In genomic region chr16:12119037-12119436, GRCh38 we compare ENCODE assay signal across 18 cellular contexts.
DNase-seq lines count a peak whose midpoint lies in the region; ATAC-seq, FAIRE-seq and TF ChIP-seq lines count a peak whose summit lies in the region.
"Had no signal": no experiment of that assay in that cellular context is flagged by ENCODE, and none has a peak within 500 bp of the region (broad histone marks: within the 10 kb centered on the region; RNA-seq: fewer than 3 reads in every experiment).

No MANE protein-coding gene starts in this region.

- no peak overlapping the region for H3K27ac ChIP-seq in H9 (ENCODE audit: insufficient read length, low read depth, low read length)
- peak overlapping the region; percentile 49 for H3K27ac ChIP-seq in keratinocyte (ENCODE audit: control insufficient read depth, insufficient read depth, low read length)
- H3K27ac ChIP-seq in spleen: peak overlapping the region in 1 of 8 donors; percentile 39
- H3K27ac ChIP-seq: Peyer's patch had no signal

- no peaks in the 10 kb centered on the region for H3K27me3 ChIP-seq in H9 (ENCODE audit: insufficient read depth, low read length)
- H3K27me3 ChIP-seq in keratinocyte (ENCODE audit: control insufficient read depth, extremely low read depth, insufficient read depth, low read length): no peaks in the 10 kb centered on the region
- no peaks in the 10 kb centered on the region for H3K27me3 ChIP-seq in spleen (replicated peaks in 1 of 7)
- H3K27me3 ChIP-seq: Peyer's patch had no signal

- no peak overlapping the region for H3K23ac ChIP-seq in H9 (ENCODE audit: insufficient read length, low read depth, low read length)

- no peak overlapping the region for H3T11ph ChIP-seq in H9 (ENCODE audit: low read length)

- WGBS in H9 (ENCODE audit: extremely low coverage, insufficient read length, low lambda C conversion rate): no CpG with 5 or more reads among the region's 7 CpGs
- 95% methylated on average over 7 of the region's 7 CpGs for WGBS in spleen, 5 donors

- no peak for DNase-seq in H9
- DNase-seq in WTC11 (ENCODE audit: low spot score): no peak
- DNase-seq in keratinocyte (ENCODE audit: low read depth, low spot score): no peak
- DNase-seq in spleen: peak; percentile 1
- no peak for DNase-seq in hypothalamus (lab: John Stamatoyannopoulos, UW)
- no peak for DNase-seq in activated CD4-positive, alpha-beta T cell treated with anti-CD3 and anti-CD28 coated beads, Interleukin-2, amount 10 ng/mL, durations not matched to agents 24 days and 14 days
- no peak for DNase-seq in medulla oblongata (ENCODE audit: extremely low spot score)
- DNase-seq: AML-193; CD4-positive, alpha-beta T cell; Kasumi-1; NCI-H1417; NCI-H1930; NCI-H2171; NCI-H446 treated with DMSO at 0.1 percent for 48 hours; NCI-H748 treated with DMSO at 0.1 percent for 48 hours; Peyer's patch; SIG-M5 had no signal

- TF ChIP-seq CTCF in H9 (conservative IDR thresholded peaks at IDR 0.05) (no peak), WTC11 (IDR thresholded peaks at IDR 0.05) (no peak), keratinocyte (optimal IDR thresholded peaks at IDR 0.05 in 1 of 3, IDR thresholded peaks at IDR 0.05 in 1 of 3, conservative IDR thresholded peaks at IDR 0.05 in 1 of 3; ENCODE audit: extremely low read depth in 1 of 3, insufficient read depth in 2 of 3, low read length in 3 of 3) (no peak), spleen (IDR thresholded peaks at IDR 0.05 in 8 of 11, conservative IDR thresholded peaks at IDR 0.05 in 3 of 11) (no peak)

- H3K4me3 ChIP-seq in keratinocyte (ENCODE audit: control insufficient read depth in 2 of 3, extremely low read depth in 1 of 3, insufficient read depth in 2 of 3, low read depth in 1 of 3, low read length in 3 of 3) (no peak overlapping the region), spleen (no peak overlapping the region)
- H3K4me3 ChIP-seq: Peyer's patch had no signal

- intact Hi-C loops in spleen (cut with DNase I; ENCODE audit: low total_unique reads): no loop called here
- intact Hi-C loops in activated CD4-positive, alpha-beta T cell treated with anti-CD3 and anti-CD28 coated beads, Interleukin-2, amount 10 ng/mL, durations not matched to agents 24 days and 14 days (cut with micrococcal nuclease): no loop called here

- no peak overlapping the region for H2BK12ac ChIP-seq in H9 (ENCODE audit: insufficient read length, low read depth, low read length)

- H3K79me2 ChIP-seq in H9 (ENCODE audit: insufficient read depth, low read length): no peaks in the 10 kb centered on the region
- peaks cover 9% of the 10 kb centered on the region for H3K79me2 ChIP-seq in keratinocyte (ENCODE audit: control insufficient read depth, insufficient read depth, low read length)

- H3K18ac ChIP-seq in H9 (ENCODE audit: insufficient read length, low read depth, low read length): no peak overlapping the region

- H3K9ac ChIP-seq in H9 (ENCODE audit: extremely low read depth, insufficient read length, low read length) (no peak overlapping the region), keratinocyte (ENCODE audit: control insufficient read depth, extremely low read depth, insufficient read depth, low read length) (no peak overlapping the region)

- H3K9me3 ChIP-seq in H9 (ENCODE audit: control insufficient read depth, low read depth, low read length) (no peaks in the 10 kb centered on the region), keratinocyte (ENCODE audit: control insufficient read depth, low read depth, low read length) (no peaks in the 10 kb centered on the region), spleen (no peaks in the 10 kb centered on the region)
- H3K9me3 ChIP-seq: Peyer's patch had no signal

- H3K4me1 Mint-ChIP-seq in H9 (peaks cover 7 to 13% of the 10 kb centered on the region in 2 experiments), WTC11 (no peaks in the 10 kb centered on the region)
- no peaks in the 10 kb centered on the region for H3K4me1 Mint-ChIP-seq in activated CD4-positive, alpha-beta T cell treated with anti-CD3 and anti-CD28 coated beads, Interleukin-2, amount 10 ng/mL, durations not matched to agents 24 days and 14 days

- no peak overlapping the region for H4K91ac ChIP-seq in H9 (ENCODE audit: insufficient read length, low read depth, low read length)

- H3K23me2 ChIP-seq in H9 (ENCODE audit: insufficient read length, low read depth, low read length, poor library complexity, severe bottlenecking): no peaks in the 10 kb centered on the region

- H2BK120ac ChIP-seq in H9 (ENCODE audit: low read depth, low read length, poor library complexity, severe bottlenecking): no peak overlapping the region

- no peaks in the 10 kb centered on the region for H3K79me1 ChIP-seq in H9 (ENCODE audit: insufficient read depth, low read depth, low read length, poor library complexity, severe bottlenecking)

- no peaks in the 10 kb centered on the region for H3K27me3 Mint-ChIP-seq in H9 (ENCODE audit: low read depth)
- H3K27me3 Mint-ChIP-seq in WTC11 (ENCODE audit: low read depth): no peaks in the 10 kb centered on the region
- no peaks in the 10 kb centered on the region for H3K27me3 Mint-ChIP-seq in activated CD4-positive, alpha-beta T cell treated with anti-CD3 and anti-CD28 coated beads, Interleukin-2, amount 10 ng/mL, durations not matched to agents 24 days and 14 days
- H3K27me3 Mint-ChIP-seq: CD4-positive, alpha-beta T cell had no signal

- POLR2A ChIA-PET in WTC11 (lab: Charles Lee): no interaction called here

- no peak overlapping the region for H4K5ac ChIP-seq in H9 (ENCODE audit: insufficient read length, low read depth, low read length)

- H3K36me3 Mint-ChIP-seq in H9 (ENCODE audit: insufficient read depth in 1 of 3, low read depth in 3 of 3) (no peaks in the 10 kb centered on the region), WTC11 (no peaks in the 10 kb centered on the region)
- H3K36me3 Mint-ChIP-seq in activated CD4-positive, alpha-beta T cell treated with anti-CD3 and anti-CD28 coated beads, Interleukin-2, amount 10 ng/mL, durations not matched to agents 24 days and 14 days (ENCODE audit: low read depth): no peaks in the 10 kb centered on the region

- H3K14ac ChIP-seq in H9 (ENCODE audit: insufficient read depth, low read length): no peak overlapping the region

- H3K27ac Mint-ChIP-seq in H9: peak overlapping the region in 2 of 3 experiments; percentile 42 to 56; a peak in 2 of 7 replicates
- H3K27ac Mint-ChIP-seq in WTC11: peak overlapping the region; percentile 45
- no peak overlapping the region for H3K27ac Mint-ChIP-seq in activated CD4-positive, alpha-beta T cell treated with anti-CD3 and anti-CD28 coated beads, Interleukin-2, amount 10 ng/mL, durations not matched to agents 24 days and 14 days
- H3K27ac Mint-ChIP-seq: CD4-positive, alpha-beta T cell had no signal

- H3K36me3 ChIP-seq in keratinocyte (ENCODE audit: control insufficient read depth in 2 of 2, extremely low read depth in 1 of 2, insufficient read depth in 2 of 2, low read length in 2 of 2): peaks cover 0 to 2% of the 10 kb centered on the region in 2 experiments
- peaks cover 0 to 21% (median 0%) of the 10 kb centered on the region in 6 donors for H3K36me3 ChIP-seq in spleen
- H3K36me3 ChIP-seq: Peyer's patch had no signal

- H3K9me3 Mint-ChIP-seq in H9 (no peaks in the 10 kb centered on the region; a peak in 1 of 5 replicates), WTC11 (no peaks in the 10 kb centered on the region)
- H3K9me3 Mint-ChIP-seq in activated CD4-positive, alpha-beta T cell treated with anti-CD3 and anti-CD28 coated beads, Interleukin-2, amount 10 ng/mL, durations not matched to agents 24 days and 14 days: no peaks in the 10 kb centered on the region
- H3K9me3 Mint-ChIP-seq: CD4-positive, alpha-beta T cell had no signal

- H4K8ac ChIP-seq in H9 (replicated peaks; ENCODE audit: insufficient read length, low read depth, low read length): no peak overlapping the region

- H3K4me1 ChIP-seq in H9 (ENCODE audit: insufficient read depth, low read length) (no peaks in the 10 kb centered on the region), keratinocyte (ENCODE audit: control insufficient read depth, extremely low read depth, insufficient read depth, low read length) (peaks cover 16% of the 10 kb centered on the region), spleen (peaks cover 0 to 35% (median 0%) of the 10 kb centered on the region in 6 donors)
- H3K4me1 ChIP-seq: Peyer's patch had no signal

- H2BK15ac ChIP-seq in H9 (ENCODE audit: low read depth, low read length): no peak overlapping the region

- no peak overlapping the region for H2AFZ ChIP-seq in H9 (ENCODE audit: low read length)
- H2AFZ ChIP-seq in keratinocyte (ENCODE audit: control insufficient read depth, low read length): no peak overlapping the region

- no peak overlapping the region for H3K4ac ChIP-seq in H9 (ENCODE audit: low read depth, low read length)

- FAIRE-seq in keratinocyte (lab: Jason Lieb, UNC): no peak
- FAIRE-seq: D721Med had no signal

- H4K20me1 ChIP-seq in H9 (ENCODE audit: control insufficient read depth, insufficient read depth, insufficient read length): no peaks in the 10 kb centered on the region
- peaks cover 2% of the 10 kb centered on the region for H4K20me1 ChIP-seq in keratinocyte (ENCODE audit: control insufficient read depth, extremely low read depth, insufficient read depth, low read length)

- CTCF ChIA-PET in WTC11 (lab: Charles Lee): no interaction called here

- no peak overlapping the region for H2AK5ac ChIP-seq in H9 (ENCODE audit: insufficient read length, low read length)

- H2BK20ac ChIP-seq in H9 (ENCODE audit: low read depth, low read length, poor library complexity, severe bottlenecking): no peak overlapping the region

- no peak for ATAC-seq in WTC11

- dilution Hi-C loops in keratinocyte (cut with MboI; ENCODE audit: extremely low pct_ligation_motif_present, low sequenced_read_pairs): no loop called here

- H3K4me2 ChIP-seq in H9 (ENCODE audit: insufficient read depth, insufficient read length, low read length) (no peak overlapping the region), keratinocyte (ENCODE audit: control insufficient read depth, extremely low read depth, insufficient read depth, low read depth, low read length) (no peak overlapping the region)

- H3K4me3 Mint-ChIP-seq in H9 (no peak overlapping the region), WTC11 (no peak overlapping the region)
- H3K4me3 Mint-ChIP-seq in activated CD4-positive, alpha-beta T cell treated with anti-CD3 and anti-CD28 coated beads, Interleukin-2, amount 10 ng/mL, durations not matched to agents 24 days and 14 days: no peak overlapping the region
- H3K4me3 Mint-ChIP-seq: CD4-positive, alpha-beta T cell had no signal

- H3K56ac ChIP-seq in H9 (ENCODE audit: insufficient read length, low read depth, low read length): no peak overlapping the region

- no peak overlapping the region for H2BK5ac ChIP-seq in H9 (ENCODE audit: insufficient read length, low read length)

- H3K9me1 ChIP-seq in keratinocyte (ENCODE audit: control insufficient read depth, extremely low read depth, insufficient read depth, low read length): peaks cover 3% of the 10 kb centered on the region

- TF ChIP-seq POLR2A in spleen (IDR thresholded peaks at IDR 0.05): no peak

TF ChIP-seq in WTC11, 78 proteins besides CTCF, POLR2A, EP300 and RAD21 (continues in another document):
- TF ChIP-seq GTF2I (CRISPR knock-in tag; conservative IDR thresholded peaks at IDR 0.05): no peak
- no peak for TF ChIP-seq IRF2 (CRISPR knock-in tag; IDR thresholded peaks at IDR 0.05; ENCODE audit: borderline replicate concordance, low read depth)
- TF ChIP-seq ZNF671 (CRISPR knock-in tag; IDR thresholded peaks at IDR 0.05): no peak
